22 cellular contexts compared by ENCODE assay signal in genomic region chr1:153293480-153293775, GRCh38. TPM values are rescaled to one million over a fixed set of nuclear protein-coding genes. Genes with fewer than 3 reads are reported as not detected.
"Had no signal": no experiment of that assay in that cellular context is flagged by ENCODE, and none has a peak within 500 bp of the region (broad histone marks: within the 10 kb centered on the region; RNA-seq: fewer than 3 reads in every experiment).

No MANE protein-coding gene starts in this region.

- H3K27me3 ChIP-seq: ascending aorta had no signal

- H3K4me3 ChIP-seq: ascending aorta, lung, transverse colon had no signal

- H3K9me3 ChIP-seq: ascending aorta, transverse colon had no signal

- H3K27ac ChIP-seq: ascending aorta, transverse colon had no signal

- H3K4me1 ChIP-seq: ascending aorta, transverse colon had no signal

- DNase-seq: activated CD4-positive, alpha-beta T cell treated with anti-CD3 and anti-CD28 coated beads for 4 hours; activated T-cell treated with anti-CD3 and anti-CD28 coated beads, Interleukin-2, amount 50 U/mL, for 24 hours; cerebellar nuclear complex; cortex of kidney; effector CD4-positive, alpha-beta T cell; foreskin melanocyte; hypothalamus; islet precursor cell; midbrain; occipital lobe; retina; stimulated activated naive B cell treated with anti-CD40 and anti-IgM and Interleukin-4, amounts not matched to agents 10 μg/mL and 1 μg/mL and 100 μg/mL, for 72 hours; transverse colon had no signal

- H3K36me3 ChIP-seq: ascending aorta, transverse colon had no signal

RNA-seq across cellular contexts. Expression of gene PGLYRP3, which starts 19.3 kb away (rescaled TPM):
- total RNA-seq: activated CD4-positive, alpha-beta memory T cell treated with anti-CD3 and anti-CD28 coated beads, Interleukin-2, amount 10 ng/mL, durations not matched to agents 7 days and 5 days; ascending aorta; fibroblast of lung; lung; occipital lobe; posterior vena cava; subcutaneous adipose tissue; transverse colon; WTC11 had no signal
- polyA plus RNA-seq: adipose tissue, fibroblast of lung, lung, neural cell had no signal

RNA-seq across cellular contexts. Expression of gene LORICRIN, which starts 33.9 kb away (rescaled TPM):
- total RNA-seq: activated CD4-positive, alpha-beta memory T cell treated with anti-CD3 and anti-CD28 coated beads, Interleukin-2, amount 10 ng/mL, durations not matched to agents 7 days and 5 days; ascending aorta; fibroblast of lung; lung; occipital lobe; posterior vena cava; subcutaneous adipose tissue; transverse colon; WTC11 had no signal
- polyA plus RNA-seq: adipose tissue, fibroblast of lung, lung had no signal

RNA-seq across cellular contexts. Expression of gene PGLYRP4, which starts 55.2 kb away (rescaled TPM):
- total RNA-seq: activated CD4-positive, alpha-beta memory T cell treated with anti-CD3 and anti-CD28 coated beads, Interleukin-2, amount 10 ng/mL, durations not matched to agents 7 days and 5 days; ascending aorta; fibroblast of lung; occipital lobe; posterior vena cava; subcutaneous adipose tissue; transverse colon; WTC11 had no signal
- polyA plus RNA-seq: adipose tissue, fibroblast of lung, neural cell had no signal
